Comparison of ENCODE assay signal across 18 cellular contexts in the genomic region with DNA sequence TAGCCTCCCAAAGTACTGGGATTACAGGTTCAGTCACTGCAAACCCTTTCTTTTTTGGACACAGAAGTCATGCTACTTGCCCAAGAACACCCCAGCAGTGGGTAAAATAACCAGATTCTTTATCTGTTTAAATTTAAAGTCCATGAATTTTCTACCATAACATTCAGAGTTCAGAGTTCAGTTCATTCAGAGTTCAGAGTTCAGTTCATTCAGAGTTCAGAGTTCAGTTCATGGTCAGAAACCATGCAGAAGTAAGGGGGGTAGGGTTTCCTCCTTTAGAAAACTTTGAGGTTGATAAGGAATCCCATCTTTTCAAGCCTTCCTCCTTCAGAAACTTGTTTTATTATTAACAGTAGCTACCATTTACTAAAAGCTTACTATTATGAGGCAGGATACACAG. TPM values are rescaled to one million over a fixed set of nuclear protein-coding genes. Genes with fewer than 3 reads are reported as not detected.
DNase-seq lines count a peak whose midpoint lies in the region; ATAC-seq and TF ChIP-seq lines count a peak whose summit lies in the region.
"Had no signal": no experiment of that assay in that cellular context is flagged by ENCODE, and none has a peak within 500 bp of the region (broad histone marks: within the 10 kb centered on the region; RNA-seq: fewer than 3 reads in every experiment).

No MANE protein-coding gene starts in this region.

- H3K4me1 Mint-ChIP-seq in activated T-cell treated with anti-CD3 and anti-CD28 coated beads, Interleukin-2, amount 50 U/mL, for 72 hours (ENCODE audit: low read depth): peaks cover 34% of the 10 kb centered on the region
- H3K4me1 Mint-ChIP-seq in WTC11 (0 out of 2 replicates have a peak, but pooled peaks cover 4% of the 10 kb centered on the region), naive B cell (peaks cover 24 to 46% (median 43%) of the 10 kb centered on the region in 3 donors)

- no peak overlapping the region for H3K4me3 Mint-ChIP-seq in activated T-cell treated with anti-CD3 and anti-CD28 coated beads, Interleukin-2, amount 50 U/mL, for 72 hours
- no peak overlapping the region for H3K4me3 Mint-ChIP-seq in WTC11
- H3K4me3 Mint-ChIP-seq in naive B cell: no peak overlapping the region

- CTCF ChIA-PET in WTC11 (lab: Charles Lee): no interaction called here
- CTCF ChIA-PET in PC-9 (lab: Charles Lee): no interaction called here

- H3K27ac ChIP-seq in PC-9: no peak overlapping the region
- H3K27ac ChIP-seq: GM23248, SJSA1 had no signal

- no peaks in the 10 kb centered on the region for H3K27me3 ChIP-seq in PC-9 (ENCODE audit: insufficient read depth, low read depth)
- H3K27me3 ChIP-seq: SJSA1 had no signal

- no peaks in the 10 kb centered on the region for H3K9me3 ChIP-seq in PC-9 (ENCODE audit: insufficient read depth, low read depth)
- H3K9me3 ChIP-seq: SJSA1 had no signal

- DNase-seq in activated T-cell treated with anti-CD3 and anti-CD28 coated beads, Interleukin-2, amount 50 U/mL, for 72 hours: no peak
- DNase-seq in activated T-cell treated with anti-CD3 and anti-CD28 coated beads, Interleukin-2, amount 50 U/mL, for 1 hour: no peak
- DNase-seq in WTC11 (ENCODE audit: low spot score): no peak
- DNase-seq in naive B cell: no peak
- DNase-seq in NCI-H2081 treated with DMSO at 0.1 percent for 48 hours (lab: John Stamatoyannopoulos, UW): no peak
- no peak for DNase-seq in dermis blood vessel endothelial cell
- no peak for DNase-seq in PC-9
- DNase-seq: 8988T, DMS 273 treated with DMSO at 0.1 percent for 48 hours, GDM1, GM23248, NCI-H1417 treated with DMSO at 0.1 percent for 48 hours, NCI-H1930, NCI-H2171 treated with DMSO at 0.1 percent for 48 hours, NCI-H774 had no signal

- no peaks in the 10 kb centered on the region for H3K4me1 ChIP-seq in PC-9 (replicated peaks; ENCODE audit: insufficient read depth)

- H3K36me3 ChIP-seq in PC-9 (ENCODE audit: low read depth): no peaks in the 10 kb centered on the region

- H3K27me3 Mint-ChIP-seq in activated T-cell treated with anti-CD3 and anti-CD28 coated beads, Interleukin-2, amount 50 U/mL, for 72 hours (ENCODE audit: low read depth): no peaks in the 10 kb centered on the region
- no peaks in the 10 kb centered on the region for H3K27me3 Mint-ChIP-seq in WTC11 (ENCODE audit: low read depth)
- H3K27me3 Mint-ChIP-seq in naive B cell: no peaks in the 10 kb centered on the region

- intact Hi-C loops in PC-9 (cut with micrococcal nuclease; ENCODE audit: unreplicated experiment): no loop called here

- H4K20me1 ChIP-seq in PC-9 (ENCODE audit: insufficient read depth): peaks cover 54% of the 10 kb centered on the region; the same call in 1 of the 2 replicates

- H3K4me2 ChIP-seq in PC-9: no peak overlapping the region

- peaks cover 50% of the 10 kb centered on the region for H3K79me2 ChIP-seq in PC-9 (ENCODE audit: low read depth)

- no peak for TF ChIP-seq CTCF in WTC11 (IDR thresholded peaks at IDR 0.05)
- TF ChIP-seq CTCF in PC-9 (conservative IDR thresholded peaks at IDR 0.05): no peak

- no peak overlapping the region for H3K4me3 ChIP-seq in PC-9
- H3K4me3 ChIP-seq: GM23248, SJSA1 had no signal

- H3K9me3 Mint-ChIP-seq in activated T-cell treated with anti-CD3 and anti-CD28 coated beads, Interleukin-2, amount 50 U/mL, for 72 hours: no peaks in the 10 kb centered on the region
- no peaks in the 10 kb centered on the region for H3K9me3 Mint-ChIP-seq in WTC11
- no peaks in the 10 kb centered on the region for H3K9me3 Mint-ChIP-seq in naive B cell

- peaks cover 0 to 6% of the 10 kb centered on the region in 2 donors for H3K36me3 Mint-ChIP-seq in activated T-cell treated with anti-CD3 and anti-CD28 coated beads, Interleukin-2, amount 50 U/mL, for 72 hours (ENCODE audit: insufficient read depth in 2 of 2)
- H3K36me3 Mint-ChIP-seq in WTC11: peaks cover 16% of the 10 kb centered on the region
- H3K36me3 Mint-ChIP-seq in naive B cell: peaks cover 0 to 8% of the 10 kb centered on the region in 2 donors

- peak overlapping the region; percentile 46 for H3K27ac Mint-ChIP-seq in activated T-cell treated with anti-CD3 and anti-CD28 coated beads, Interleukin-2, amount 50 U/mL, for 72 hours
- peak overlapping the region; percentile 25; the same call in 1 of the 2 replicates for H3K27ac Mint-ChIP-seq in WTC11
- H3K27ac Mint-ChIP-seq in naive B cell: peak overlapping the region in 4 of 6 donors; percentile 70 to 88 (median 78)

- H3K9me2 ChIP-seq in PC-9 (ENCODE audit: insufficient read depth): no peaks in the 10 kb centered on the region

- H3F3A ChIP-seq in PC-9 (ENCODE audit: insufficient read depth, low read depth): no peaks in the 10 kb centered on the region

- BruUV-seq in PC-9 (replicated peaks; lab: Mats Ljungman, UMichigan): no TSS peak

- POLR2A ChIA-PET in WTC11 (lab: Charles Lee) (no interaction called here), PC-9 (lab: Charles Lee; ENCODE audit: unreplicated experiment) (no interaction called here)

- no peak for ATAC-seq in activated T-cell treated with anti-CD3 and anti-CD28 coated beads, Interleukin-2, amount 50 U/mL, for 72 hours (replicated peaks in 1 of 2)
- ATAC-seq in WTC11 (no peak), naive B cell (ENCODE audit: low read depth in 2 of 2) (no peak), HG02571 (IDR thresholded peaks at IDR 0.05; ENCODE audit: unreplicated experiment) (no peak)
- ATAC-seq: HCT116 had no signal

- H2AFZ ChIP-seq in PC-9: no peak overlapping the region
- H2AFZ ChIP-seq: GM23248 had no signal

TF ChIP-seq in WTC11, 78 proteins besides CTCF, POLR2A, EP300 and RAD21:
- TF ChIP-seq TCF7 (CRISPR knock-in tag; IDR thresholded peaks at IDR 0.05; ENCODE audit: low read depth): no peak
- no peak for TF ChIP-seq ZNF396 (CRISPR knock-in tag; IDR thresholded peaks at IDR 0.05; ENCODE audit: borderline replicate concordance)
- no peak for TF ChIP-seq E2F1 (CRISPR knock-in tag; IDR thresholded peaks at IDR 0.05)
- no peak for TF ChIP-seq USF2 (CRISPR knock-in tag; IDR thresholded peaks at IDR 0.05)
- TF ChIP-seq ZNF423 (CRISPR knock-in tag; IDR thresholded peaks at IDR 0.05): no peak
TF ChIP-seq in WTC11: peak in this region for 0.

RNA-seq across cellular contexts. Expression of gene RAF1, which starts 43.2 kb away (rescaled TPM):
- 10 to 100 TPM; 74.5 to 76.3 TPM for total RNA-seq in activated T-cell treated with anti-CD3 and anti-CD28 coated beads, Interleukin-2, amount 50 U/mL, for 72 hours
- total RNA-seq in WTC11 (2021): 85.0 to 101 TPM (median 86.1 TPM) in 3 replicates
- polyA plus RNA-seq in naive B cell (ENCODE audit: low read depth in 6 of 6): 10 to 100 TPM; 44.3 to 69.2 (median 59.5) TPM
- total RNA-seq in dermis blood vessel endothelial cell: 69.1 and 96.3 TPM in 2 replicates
- total RNA-seq in PC-9 (2021): 65.3 and 72.4 TPM in 2 replicates

Comparison
In these comparisons a context has a peak if more than half of its experiments do, and no peak if none do; other contexts are left out.
1. H3K27ac Mint-ChIP-seq: peak in every context shown above with its lines; median percentile 78 in naive B cell; 46 in activated T-cell treated with anti-CD3 and anti-CD28 coated beads, Interleukin-2, amount 50 U/mL, for 72 hours; 25 in WTC11.